In the genomic region with DNA sequence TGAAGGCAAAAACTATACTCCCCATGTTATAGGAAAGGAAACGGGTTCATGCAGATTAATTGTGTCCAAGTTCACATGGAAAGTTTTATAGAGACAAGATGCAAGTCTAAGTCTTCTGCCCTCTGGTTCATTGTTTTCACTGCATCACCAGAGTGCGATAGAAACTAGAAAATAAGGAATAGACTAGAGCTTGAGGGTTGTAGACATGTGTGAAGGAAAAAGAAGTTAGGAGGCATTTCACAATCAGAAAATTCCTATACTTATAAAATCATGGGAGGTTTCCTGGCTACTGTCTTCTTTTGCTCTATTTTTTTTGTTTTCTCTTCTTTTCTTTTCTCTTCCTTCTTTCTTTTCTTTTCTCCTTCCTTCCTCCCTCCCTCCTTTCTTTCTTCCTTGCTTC, we compare ENCODE assay signal across 11 cellular contexts.
"Had no signal": no experiment of that assay in that cellular context is flagged by ENCODE, and none has a peak within 500 bp of the region (broad histone marks: within the 10 kb centered on the region; RNA-seq: fewer than 3 reads in every experiment).

No MANE protein-coding gene starts in this region.

- H3K4me3 ChIP-seq: GM23248, GM23338, HAP-1 had no signal

- H2AFZ ChIP-seq: GM23248, GM23338 had no signal

- H3K9me3 ChIP-seq: HAP-1 had no signal

- H3K27ac ChIP-seq: GM23248 had no signal

- FAIRE-seq: H1, H54 had no signal

- ATAC-seq: GM23338, HCT116 had no signal

- H3K9ac ChIP-seq: GM23248 had no signal

- DNase-seq: GM23248, GOT3, H7, H9, HCEC 1CT, HFFc6 had no signal

- H3K36me3 ChIP-seq: HAP-1 had no signal

- H3K4me2 ChIP-seq: GM23338 had no signal
